Comparison of ENCODE assay signal across 12 cellular contexts in genomic region chr12:88243886-88244491, GRCh38.
"Had no signal": no experiment of that assay in that cellular context is flagged by ENCODE, and none has a peak within 500 bp of the region (broad histone marks: within the 10 kb centered on the region; RNA-seq: fewer than 3 reads in every experiment).

No MANE protein-coding gene starts in this region.

- H3K27ac ChIP-seq: breast epithelium, esophagus squamous epithelium, testis had no signal

- DNase-seq: activated B cell treated with CpG ODN at 0.5 μM for 24 hours; activated CD4-positive, alpha-beta T cell treated with anti-CD3 and anti-CD28 coated beads, Interleukin-2, amount 50 U/mL, for 1 hour; activated gamma-delta T cell; anterior cingulate cortex; esophagus squamous epithelium; hypothalamus; nephron progenitor cell; stimulated activated CD4-positive, alpha-beta T cell treated with anti-CD3 and anti-CD28 coated beads, Interleukin-4, amount 100 ng/mL, for 1 hour; stimulated activated CD8-positive, alpha-beta memory T cell treated with anti-CD3 and anti-CD28 coated beads, Interleukin-4, amount 100 ng/mL, for 48 hours; stimulated activated naive CD8-positive, alpha-beta T cell treated with anti-CD3 and anti-CD28 coated beads, Interleukin-15, Interleukin-2, amounts not matched to agents 100 U/mL and 50 U/mL, for 24 hours; testis had no signal

- H3K27me3 ChIP-seq: breast epithelium, esophagus squamous epithelium, testis had no signal

- ATAC-seq: stimulated activated naive CD8-positive, alpha-beta T cell treated with anti-CD3 and anti-CD28 coated beads, Interleukin-15, Interleukin-2, amounts not matched to agents 100 U/mL and 50 U/mL, for 24 hours had no signal

- H3K4me3 ChIP-seq: breast epithelium, esophagus squamous epithelium, testis had no signal

- H3K9me3 ChIP-seq: breast epithelium, esophagus squamous epithelium, testis had no signal

- H3K4me1 ChIP-seq: breast epithelium, testis had no signal

- H3K36me3 ChIP-seq: breast epithelium, esophagus squamous epithelium had no signal
